ENCODE assay signal across 8 cellular contexts in genomic region chr15:75686212-75686642, GRCh38. TPM values are rescaled to one million over a fixed set of nuclear protein-coding genes. Genes with fewer than 3 reads are reported as not detected.
A peak's percentile ranks its signal among the peaks of the same experiment; 100 is the strongest.
DNase-seq lines count a peak whose midpoint lies in the region; ATAC-seq lines count a peak whose summit lies in the region.

No MANE protein-coding gene starts in this region.

- ATAC-seq in esophagus mucosa: peak; percentile 79

- DNase-seq in AG08395 (ENCODE audit: low spot score) (peak; percentile 49), GM19240 (ENCODE audit: insufficient read length, low spot score) (peak; percentile 75), NCI-H1092 treated with DMSO at 0.1 percent for 48 hours (lab: John Stamatoyannopoulos, UW) (peak; percentile 6), T-helper 2 cell (peak; percentile 48 to 74 (median 63)), midbrain (lab: John Stamatoyannopoulos, UW) (peak; percentile 34)
- peak; percentile 91 for DNase-seq in activated effector memory CD4-positive, alpha-beta T cell treated with anti-CD3 and anti-CD28 coated beads, Interleukin-2, amount 50 U/mL, for 16 hours
- DNase-seq in stimulated activated CD4-positive, alpha-beta T cell treated with anti-CD3 and anti-CD28 coated beads, TNF-alpha, amount 100 ng/mL, for 1 hour (ENCODE audit: low read depth in 3 of 3, low spot score in 1 of 3): peak; percentile 31 to 76 (median 48)

RNA-seq across cellular contexts. Expression of gene CSPG4, which starts 26.4 kb away (rescaled TPM):
- 1.9 TPM for total RNA-seq in esophagus mucosa

RNA-seq across cellular contexts. Expression of gene SNX33, which starts 38.5 kb away (rescaled TPM):
- 24.7 TPM for total RNA-seq in esophagus mucosa

RNA-seq across cellular contexts. Expression of gene IMP3, which starts 46.2 kb away (rescaled TPM):
- total RNA-seq in esophagus mucosa: 68.1 TPM

Comparison
In these comparisons a context has a peak if more than half of its experiments do, and no peak if none do; other contexts are left out.
1. Peak in every context shown above with its lines: DNase-seq and ATAC-seq.
2. DNase-seq: peak in every context shown above with its lines; median percentile 91 in activated effector memory CD4-positive, alpha-beta T cell treated with anti-CD3 and anti-CD28 coated beads, Interleukin-2, amount 50 U/mL, for 16 hours; 75 in GM19240; 63 in T-helper 2 cell; 49 in AG08395; 48 in stimulated activated CD4-positive, alpha-beta T cell treated with anti-CD3 and anti-CD28 coated beads, TNF-alpha, amount 100 ng/mL, for 1 hour; 34 in midbrain; 6 in NCI-H1092 treated with DMSO at 0.1 percent for 48 hours.